Comparison of ENCODE assay signal across 20 cellular contexts in the genomic region with DNA sequence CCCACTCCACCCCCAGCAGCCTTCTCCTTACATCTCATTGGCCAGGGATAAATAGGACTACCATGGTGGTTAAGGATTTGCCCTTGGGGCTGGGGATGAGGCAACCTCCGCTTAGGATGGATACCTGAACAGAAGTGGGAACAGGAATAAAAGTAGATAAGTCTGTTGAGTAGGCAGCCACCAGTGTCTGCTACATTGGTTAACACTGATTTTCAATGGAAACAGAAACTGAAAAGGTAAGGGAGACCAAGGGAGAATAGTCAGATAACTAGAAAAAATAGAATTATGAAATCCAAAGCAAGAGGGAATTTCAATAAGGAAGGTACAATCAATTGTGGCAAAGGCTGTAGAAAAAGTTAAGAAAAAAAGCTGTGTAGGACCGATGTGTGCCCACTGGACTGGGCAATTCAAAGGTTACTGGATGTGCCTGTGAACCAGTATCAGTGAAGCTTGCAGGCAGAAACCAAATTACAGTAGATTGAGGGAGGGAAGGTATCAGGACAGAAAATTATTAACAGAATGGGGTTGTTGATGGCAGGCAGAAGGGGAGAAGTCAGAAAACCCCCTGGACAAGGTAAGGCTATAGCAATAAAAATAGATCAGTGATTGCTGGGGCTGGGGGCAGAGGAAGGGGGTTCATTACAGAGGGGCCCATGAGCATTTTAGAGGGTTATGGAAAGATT. TPM values are rescaled to one million over a fixed set of nuclear protein-coding genes. Genes with fewer than 3 reads are reported as not detected.
DNase-seq lines count a peak whose midpoint lies in the region; ATAC-seq and TF ChIP-seq lines count a peak whose summit lies in the region.
"Had no signal": no experiment of that assay in that cellular context is flagged by ENCODE, and none has a peak within 500 bp of the region (broad histone marks: within the 10 kb centered on the region; RNA-seq: fewer than 3 reads in every experiment).

No MANE protein-coding gene starts in this region.

- H4K20me1 ChIP-seq in H9 (ENCODE audit: control insufficient read depth, insufficient read depth, insufficient read length), result no peaks in the 10 kb centered on the region

- no peak overlapping the region for H3K4ac ChIP-seq in H9 (ENCODE audit: low read depth, low read length)

- no peak overlapping the region for H2AFZ ChIP-seq in H9 (ENCODE audit: low read length)

- no peak overlapping the region for H3T11ph ChIP-seq in H9 (ENCODE audit: low read length)

- ATAC-seq in GM19023 (IDR thresholded peaks at IDR 0.05; ENCODE audit: unreplicated experiment) (peak; percentile 93), GM21723 (IDR thresholded peaks at IDR 0.05; ENCODE audit: unreplicated experiment) (peak; percentile 80), HG03097 (IDR thresholded peaks at IDR 0.05; ENCODE audit: low FRiP score, unreplicated experiment) (peak; percentile 93), upper lobe of right lung (no peak)
- ATAC-seq: foreskin keratinocyte; stimulated activated naive CD8-positive, alpha-beta T cell treated with anti-CD3 and anti-CD28 coated beads, Interleukin-15, Interleukin-2, amounts not matched to agents 100 U/mL and 50 U/mL, for 24 hours had no signal

- no peak for TF ChIP-seq CTCF in H9 (conservative IDR thresholded peaks at IDR 0.05)
- no peak for TF ChIP-seq CTCF in endothelial cell (IDR thresholded peaks at IDR 0.05; ENCODE audit: unreplicated experiment)
- no peak for TF ChIP-seq CTCF in upper lobe of right lung (IDR thresholded peaks at IDR 0.05)

- H2BK12ac ChIP-seq in H9 (ENCODE audit: insufficient read length, low read depth, low read length), result no peak overlapping the region

- H4K91ac ChIP-seq in H9 (ENCODE audit: insufficient read length, low read depth, low read length), result no peak overlapping the region

- peaks cover 3 to 9% of the 10 kb centered on the region in 2 experiments; a peak in 2 of 5 replicates for H3K9me3 Mint-ChIP-seq in H9
- no peaks in the 10 kb centered on the region for H3K9me3 Mint-ChIP-seq in endothelial cell (ENCODE audit: unreplicated experiment)

- no peak overlapping the region for H2BK20ac ChIP-seq in H9 (ENCODE audit: low read depth, low read length, poor library complexity, severe bottlenecking)

- no peak overlapping the region for H4K5ac ChIP-seq in H9 (ENCODE audit: insufficient read length, low read depth, low read length)

- no peak overlapping the region for H3K9ac ChIP-seq in H9 (ENCODE audit: extremely low read depth, insufficient read length, low read length)

- no peak overlapping the region for H3K4me3 ChIP-seq in upper lobe of right lung
- H3K4me3 ChIP-seq: breast epithelium had no signal

- H3K56ac ChIP-seq in H9 (ENCODE audit: insufficient read length, low read depth, low read length), result no peak overlapping the region

- H3K4me1 Mint-ChIP-seq in H9 (peaks cover 10 to 23% of the 10 kb centered on the region in 2 experiments), endothelial cell (ENCODE audit: unreplicated experiment) (no peaks in the 10 kb centered on the region)
- H3K4me1 Mint-ChIP-seq: activated naive CD4-positive, alpha-beta T cell treated with anti-CD3 and anti-CD28 coated beads, Interleukin-2, amount 10 ng/mL, durations not matched to agents 7 days and 5 days had no signal

- no peaks in the 10 kb centered on the region for H3K36me3 ChIP-seq in upper lobe of right lung
- H3K36me3 ChIP-seq: breast epithelium had no signal

- H2BK15ac ChIP-seq in H9 (ENCODE audit: low read depth, low read length), result no peak overlapping the region

- no peaks in the 10 kb centered on the region for H3K4me1 ChIP-seq in H9 (ENCODE audit: insufficient read depth, low read length)
- no peaks in the 10 kb centered on the region for H3K4me1 ChIP-seq in upper lobe of right lung
- H3K4me1 ChIP-seq: breast epithelium, foreskin keratinocyte had no signal

- H3K14ac ChIP-seq in H9 (ENCODE audit: insufficient read depth, low read length), result no peak overlapping the region

- H3K23me2 ChIP-seq in H9 (ENCODE audit: insufficient read length, low read depth, low read length, poor library complexity, severe bottlenecking), result no peaks in the 10 kb centered on the region

- no peak overlapping the region for H3K4me3 Mint-ChIP-seq in H9
- no peak overlapping the region for H3K4me3 Mint-ChIP-seq in endothelial cell (ENCODE audit: unreplicated experiment)
- H3K4me3 Mint-ChIP-seq: activated naive CD4-positive, alpha-beta T cell treated with anti-CD3 and anti-CD28 coated beads, Interleukin-2, amount 10 ng/mL, durations not matched to agents 7 days and 5 days had no signal

- no peaks in the 10 kb centered on the region for H3K9me3 ChIP-seq in H9 (ENCODE audit: control insufficient read depth, low read depth, low read length)
- H3K9me3 ChIP-seq in upper lobe of right lung, result no peaks in the 10 kb centered on the region
- H3K9me3 ChIP-seq: breast epithelium had no signal

- H3K18ac ChIP-seq in H9 (ENCODE audit: insufficient read length, low read depth, low read length), result no peak overlapping the region

- H3K27me3 Mint-ChIP-seq in H9 (ENCODE audit: low read depth) (peaks cover 2% of the 10 kb centered on the region; the same call in 1 of the 2 replicates), endothelial cell (ENCODE audit: unreplicated experiment) (peaks cover 8% of the 10 kb centered on the region)

- no peak overlapping the region for H2BK120ac ChIP-seq in H9 (ENCODE audit: low read depth, low read length, poor library complexity, severe bottlenecking)

- WGBS in H9 (ENCODE audit: extremely low coverage, insufficient read length, low lambda C conversion rate), result no CpG with 5 or more reads among the region's 2 CpGs

- H3K27ac Mint-ChIP-seq in H9, result no peak overlapping the region; a peak in 1 of 7 replicates
- no peak overlapping the region for H3K27ac Mint-ChIP-seq in endothelial cell (ENCODE audit: unreplicated experiment)
- H3K27ac Mint-ChIP-seq: activated naive CD4-positive, alpha-beta T cell treated with anti-CD3 and anti-CD28 coated beads, Interleukin-2, amount 10 ng/mL, durations not matched to agents 7 days and 5 days had no signal

- H2BK5ac ChIP-seq in H9 (ENCODE audit: insufficient read length, low read length), result no peak overlapping the region

- H3K79me2 ChIP-seq in H9 (ENCODE audit: insufficient read depth, low read length), result no peaks in the 10 kb centered on the region

- no peak overlapping the region for H2AK5ac ChIP-seq in H9 (ENCODE audit: insufficient read length, low read length)

- H3K36me3 Mint-ChIP-seq in H9 (ENCODE audit: insufficient read depth in 1 of 3, low read depth in 3 of 3) (peaks cover 0 to 11% (median 0%) of the 10 kb centered on the region in 3 experiments; a peak in 1 of 7 replicates), endothelial cell (ENCODE audit: low read depth, unreplicated experiment) (no peaks in the 10 kb centered on the region)
- H3K36me3 Mint-ChIP-seq: activated naive CD4-positive, alpha-beta T cell treated with anti-CD3 and anti-CD28 coated beads, Interleukin-2, amount 10 ng/mL, durations not matched to agents 7 days and 5 days had no signal

- no peak overlapping the region for H4K8ac ChIP-seq in H9 (replicated peaks; ENCODE audit: insufficient read length, low read depth, low read length)

- DNase-seq in kidney tubule cell (ENCODE audit: low spot score), result peak; percentile 27
- DNase-seq in H9, result no peak
- no peak for DNase-seq in endothelial cell (ENCODE audit: low spot score)
- no peak for DNase-seq in upper lobe of right lung
- no peak for DNase-seq in NCI-H82 treated with DMSO at 0.1 percent for 48 hours (lab: John Stamatoyannopoulos, UW; ENCODE audit: unreplicated experiment)
- DNase-seq: activated naive CD4-positive, alpha-beta T cell treated with anti-CD3 and anti-CD28 coated beads, Interleukin-2, amount 10 ng/mL, durations not matched to agents 7 days and 5 days; DND-41; effector memory CD4-positive, alpha-beta T cell; foreskin keratinocyte; IMR-90; naive B cell; NCI-H1417; NCI-H526; SIG-M5; stimulated activated CD4-positive, alpha-beta T cell treated with anti-CD3 and anti-CD28 coated beads, Interleukin-2, amount 100 ng/mL, for 48 hours; stimulated activated naive CD8-positive, alpha-beta T cell treated with anti-CD3 and anti-CD28 coated beads, Interleukin-15, Interleukin-2, amounts not matched to agents 100 U/mL and 50 U/mL, for 24 hours had no signal

- no peaks in the 10 kb centered on the region for H3K79me1 ChIP-seq in H9 (ENCODE audit: insufficient read depth, low read depth, low read length, poor library complexity, severe bottlenecking)

- H3K27me3 ChIP-seq in H9 (ENCODE audit: insufficient read depth, low read length), result no peaks in the 10 kb centered on the region
- no peaks in the 10 kb centered on the region for H3K27me3 ChIP-seq in upper lobe of right lung
- H3K27me3 ChIP-seq: breast epithelium, foreskin keratinocyte had no signal

- H3K27ac ChIP-seq in H9 (ENCODE audit: insufficient read length, low read depth, low read length) (no peak overlapping the region), upper lobe of right lung (no peak overlapping the region)
- H3K27ac ChIP-seq: breast epithelium, foreskin keratinocyte had no signal

- intact Hi-C loops in upper lobe of right lung (cut with DNase I), result no loop called here

- no peak overlapping the region for H3K23ac ChIP-seq in H9 (ENCODE audit: insufficient read length, low read depth, low read length)

- H3K4me2 ChIP-seq in H9 (ENCODE audit: insufficient read depth, insufficient read length, low read length), result no peak overlapping the region

RNA-seq across cellular contexts. Expression of a gene that starts 48.7 kb away (rescaled TPM):
- 44.9 and 50.4 TPM in 2 replicates for total RNA-seq in H9 (2021)
- total RNA-seq in endothelial cell (ENCODE audit: unreplicated experiment), result 36.8 TPM
- total RNA-seq in upper lobe of right lung, result 57.7 TPM
